In the genomic region with DNA sequence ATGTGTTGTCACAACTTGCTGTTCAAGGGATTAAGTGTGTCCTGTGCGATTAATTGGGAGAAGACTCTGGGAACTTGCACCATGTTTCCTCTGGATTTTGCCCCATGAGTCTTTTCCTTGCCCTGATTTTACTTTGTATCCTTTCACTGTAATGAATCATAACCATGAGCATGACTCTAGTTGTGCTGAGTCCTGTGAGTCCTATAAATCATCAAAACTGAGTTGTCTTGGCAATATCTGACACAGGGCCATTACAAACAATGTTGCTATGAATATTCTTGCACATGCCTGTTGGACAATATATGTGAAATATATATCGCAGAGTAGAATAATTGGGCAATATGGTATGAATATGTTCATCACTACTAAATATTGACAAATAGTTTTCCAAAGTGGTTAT, we compare ENCODE assay signal across 27 cellular contexts. TPM values are rescaled to one million over a fixed set of nuclear protein-coding genes. Genes with fewer than 3 reads are reported as not detected.
DNase-seq lines count a peak whose midpoint lies in the region; ATAC-seq, FAIRE-seq and TF ChIP-seq lines count a peak whose summit lies in the region.
"Had no signal": no experiment of that assay in that cellular context is flagged by ENCODE, and none has a peak within 500 bp of the region (broad histone marks: within the 10 kb centered on the region; RNA-seq: fewer than 3 reads in every experiment).

No MANE protein-coding gene starts in this region.

- no peaks in the 10 kb centered on the region for H3K36me3 ChIP-seq in RWPE2 (ENCODE audit: low read depth)
- H3K36me3 ChIP-seq: sigmoid colon had no signal

- peak; percentile 68 for ATAC-seq in RWPE2 (ENCODE audit: low read depth)
- ATAC-seq: activated CD4-positive, alpha-beta T cell treated with anti-CD3 and anti-CD28 coated beads for 36 hours; HCT116; left colon; natural killer cell treated with Interleukin-12 subunit alpha and Interleukin-12 subunit beta and Interleukin-15 and Interleukin-18, amount 100 ng/mL, for 72 hours; T-cell had no signal

- TF ChIP-seq CTCF in RWPE2 (IDR thresholded peaks at IDR 0.05; ENCODE audit: poor library complexity, severe bottlenecking), result no peak

- TF ChIP-seq POLR2A in H54 (IDR thresholded peaks at IDR 0.05; ENCODE audit: low read depth, low read length), result no peak

- H3K27me3 ChIP-seq in RWPE2 (ENCODE audit: insufficient read depth, poor library complexity, severe bottlenecking), result no peaks in the 10 kb centered on the region
- H3K27me3 ChIP-seq: sigmoid colon had no signal

- peaks cover 13% of the 10 kb centered on the region for H3K4me1 ChIP-seq in RWPE2 (ENCODE audit: insufficient read depth, poor library complexity, severe bottlenecking)
- H3K4me1 ChIP-seq: parathyroid adenoma, sigmoid colon had no signal

- FAIRE-seq in H54 (lab: Jason Lieb, UNC), result peak; percentile 89

- DNase-seq in H54 (ENCODE audit: insufficient read length, low spot score), result no peak
- DNase-seq in RWPE2 (ENCODE audit: low spot score), result no peak
- DNase-seq in epithelial cell of prostate (ENCODE audit: low read depth, low spot score), result peak; percentile 83
- DNase-seq in myocyte (ENCODE audit: low read depth), result peak; percentile 51
- no peak for DNase-seq in C1 segment of cervical spinal cord (lab: John Stamatoyannopoulos, UW)
- no peak for DNase-seq in germinal center (ENCODE audit: low spot score)
- DNase-seq in midbrain (lab: John Stamatoyannopoulos, UW), result no peak
- DNase-seq: activated CD4-positive, alpha-beta T cell treated with anti-CD3 and anti-CD28 coated beads for 36 hours; activated naive CD4-positive, alpha-beta T cell treated with anti-CD3 and anti-CD28 coated beads for 36 hours; activated T-cell treated with anti-CD3 and anti-CD28 coated beads, Interleukin-2, amount 50 U/mL, for 48 hours; aorta; cerebellar nuclear complex; erythroblast; GDM1; Karpas-422; left colon; NCI-H1105; NCI-H2029 treated with DMSO at 0.1 percent for 48 hours; NCI-H345; NCI-H82; SHP77; sigmoid colon; substantia nigra; T-cell had no signal

- H3K4me3 ChIP-seq in RWPE2 (ENCODE audit: severe bottlenecking), result no peak overlapping the region
- H3K4me3 ChIP-seq: sigmoid colon had no signal

- no peaks in the 10 kb centered on the region for H3K9me3 ChIP-seq in RWPE2 (ENCODE audit: severe bottlenecking)
- H3K9me3 ChIP-seq: sigmoid colon had no signal

- H3K27ac ChIP-seq in RWPE2 (ENCODE audit: poor library complexity, severe bottlenecking) (no peak overlapping the region), epithelial cell of prostate (peak overlapping the region; percentile 38)
- H3K27ac ChIP-seq: parathyroid adenoma, sigmoid colon had no signal

RNA-seq across cellular contexts. Expression of gene COL5A2, which starts 56.5 kb away (rescaled TPM):
- total RNA-seq in myocyte, result 278 and 285 TPM in 2 replicates
- 457 TPM for polyA plus RNA-seq in myocyte (2012)

Comparison
In these comparisons a context has a peak if more than half of its experiments do, and no peak if none do; other contexts are left out.
1. DNase-seq: peak in epithelial cell of prostate (single experiment) and myocyte (single experiment); none in H54 (single experiment), RWPE2 (single experiment), C1 segment of cervical spinal cord (0 of 14), germinal center (single experiment) and midbrain (single experiment).